8 cellular contexts compared by ENCODE assay signal in genomic region chr9:109101810-109102209, GRCh38. TPM values are rescaled to one million over a fixed set of nuclear protein-coding genes. Genes with fewer than 3 reads are reported as not detected.
DNase-seq lines count a peak whose midpoint lies in the region; ATAC-seq and TF ChIP-seq lines count a peak whose summit lies in the region.

No MANE protein-coding gene starts in this region.

- H3K79me2 ChIP-seq in OCI-LY1 (ENCODE audit: insufficient read depth, low read length) = peaks cover 76% of the 10 kb centered on the region

- no peaks in the 10 kb centered on the region for H3F3A ChIP-seq in OCI-LY1 (ENCODE audit: insufficient read depth, low read length)

- H3K27ac ChIP-seq in OCI-LY1 (ENCODE audit: low read depth, low read length, poor library complexity, severe bottlenecking) = peak overlapping the region; percentile 57

- H2AFZ ChIP-seq in OCI-LY1 (ENCODE audit: low read length) = no peak overlapping the region

- peaks cover 2% of the 10 kb centered on the region for H3K27me3 Mint-ChIP-seq in endothelial cell (ENCODE audit: unreplicated experiment)

- no peaks in the 10 kb centered on the region for H3K9me2 ChIP-seq in OCI-LY1 (ENCODE audit: low read depth, low read length)

- no peak overlapping the region for H3K4me3 Mint-ChIP-seq in endothelial cell (ENCODE audit: unreplicated experiment)

- H3K36me3 Mint-ChIP-seq in endothelial cell (ENCODE audit: low read depth, unreplicated experiment) = peaks cover 10% of the 10 kb centered on the region

- no peak overlapping the region for H3K9ac ChIP-seq in OCI-LY1 (ENCODE audit: low read length)
- H3K9ac ChIP-seq in skeletal muscle satellite cell (ENCODE audit: low read depth, low read length) = no peak overlapping the region

- H3K4me1 ChIP-seq in OCI-LY1 (ENCODE audit: insufficient read depth, low read length, severe bottlenecking) (peaks cover 38% of the 10 kb centered on the region), skeletal muscle satellite cell (ENCODE audit: control insufficient read depth, insufficient read depth, low read length) (peaks cover 48% of the 10 kb centered on the region)

- DNase-seq in DMS153 (lab: John Stamatoyannopoulos, UW) (peak; percentile 28), DMS153 treated with DMSO at 0.1 percent for 48 hours (lab: John Stamatoyannopoulos, UW; ENCODE audit: unreplicated experiment) (no peak), endothelial cell (ENCODE audit: low spot score) (no peak), SW 1271 (lab: John Stamatoyannopoulos, UW) (no peak), H7 (no peak)

- peaks cover 26% of the 10 kb centered on the region for H3K4me1 Mint-ChIP-seq in endothelial cell (ENCODE audit: unreplicated experiment)

- H4K20me1 ChIP-seq in OCI-LY1 (ENCODE audit: insufficient read depth, low read length) = no peaks in the 10 kb centered on the region

- H3K36me3 ChIP-seq in OCI-LY1 (ENCODE audit: insufficient read depth, low read length) (peaks cover 61% of the 10 kb centered on the region), skeletal muscle satellite cell (ENCODE audit: insufficient read depth, low read length) (peaks cover 5% of the 10 kb centered on the region), H7 (replicated peaks; ENCODE audit: control insufficient read depth, insufficient read depth, low read length) (no peaks in the 10 kb centered on the region; the same call in 1 of the 2 replicates)

- H3K9me3 Mint-ChIP-seq in endothelial cell (ENCODE audit: unreplicated experiment) = no peaks in the 10 kb centered on the region

- H3K4me2 ChIP-seq in OCI-LY1 (ENCODE audit: low read length) = no peak overlapping the region
- H3K4me2 ChIP-seq in skeletal muscle satellite cell (ENCODE audit: low read length) = peak overlapping the region; percentile 48

- H3K27me3 ChIP-seq in OCI-LY1 (ENCODE audit: insufficient read depth, low read length) (no peaks in the 10 kb centered on the region), skeletal muscle satellite cell (ENCODE audit: control insufficient read depth, insufficient read depth, low read length) (no peaks in the 10 kb centered on the region), H7 (ENCODE audit: control insufficient read depth, insufficient read depth, low read length) (no peaks in the 10 kb centered on the region)

- TF ChIP-seq CTCF in OCI-LY1 (IDR thresholded peaks at IDR 0.05; ENCODE audit: low read length) (no peak), endothelial cell (IDR thresholded peaks at IDR 0.05; ENCODE audit: unreplicated experiment) (no peak)

- H3K9me3 ChIP-seq in OCI-LY1 (ENCODE audit: low read length) (peaks cover 3% of the 10 kb centered on the region; the same call in 1 of the 2 replicates), skeletal muscle satellite cell (replicated peaks; ENCODE audit: low read length) (no peaks in the 10 kb centered on the region)

- H3K27ac Mint-ChIP-seq in endothelial cell (ENCODE audit: unreplicated experiment) = peak overlapping the region; percentile 76

- H3K4me3 ChIP-seq in OCI-LY1 (ENCODE audit: low read depth, low read length, poor library complexity, severe bottlenecking) (no peak overlapping the region), skeletal muscle satellite cell (ENCODE audit: low read length) (no peak overlapping the region), H7 (ENCODE audit: insufficient read depth, low read depth, low read length) (no peak overlapping the region)

- ATAC-seq in HG02870 (IDR thresholded peaks at IDR 0.05; ENCODE audit: unreplicated experiment) = peak; percentile 89

RNA-seq across cellular contexts. Expression of gene TMEM245, which starts 17.9 kb away (rescaled TPM):
- total RNA-seq in endothelial cell (ENCODE audit: unreplicated experiment) = 32.6 TPM
- total RNA-seq in skeletal muscle satellite cell (2012; rRNA removed) = 29.3 and 34.2 TPM in 2 replicates
- 30.4 and 46.2 TPM in 2 replicates for total RNA-seq in H7 (2014; rRNA removed; shearing (Covaris generic))
